Comparison of ENCODE assay signal across 35 cellular contexts in the genomic region with DNA sequence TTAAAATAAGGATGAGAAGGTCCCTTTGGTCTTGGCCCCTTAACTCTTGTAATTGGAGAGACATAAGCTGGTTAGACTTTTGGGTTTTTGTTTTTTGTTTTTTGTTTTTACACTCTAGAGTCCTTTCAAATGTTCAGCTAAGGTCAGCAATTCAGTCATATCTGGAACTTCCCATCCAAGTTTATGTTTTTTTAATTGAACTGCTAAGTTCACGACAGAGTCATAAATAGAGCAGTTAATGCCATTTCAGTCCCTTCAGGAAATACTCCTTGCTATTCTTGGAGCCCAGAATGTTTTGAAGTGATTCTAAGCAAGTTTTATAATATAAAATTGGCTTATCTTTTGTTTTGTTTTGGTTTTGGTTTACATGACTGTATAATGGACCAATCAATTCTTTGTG.
"Had no signal": no experiment of that assay in that cellular context is flagged by ENCODE, and none has a peak within 500 bp of the region (broad histone marks: within the 10 kb centered on the region; RNA-seq: fewer than 3 reads in every experiment).

No MANE protein-coding gene starts in this region.

- H3K27me3 ChIP-seq: body of pancreas, brain microvascular endothelial cell, breast epithelium had no signal

- H3K27me3 Mint-ChIP-seq: activated B cell treated with CpG ODN at 0.5 μM for 24 hours; activated CD4-positive, alpha-beta memory T cell treated with anti-CD3 and anti-CD28 coated beads for 36 hours; activated CD4-positive, alpha-beta T cell treated with anti-CD3 and anti-CD28 coated beads, Interleukin-2, amount 10 ng/mL, durations not matched to agents 24 days and 14 days; activated CD8-positive, alpha-beta T cell treated with anti-CD3 and anti-CD28 coated beads for 36 hours; activated naive CD4-positive, alpha-beta T cell treated with anti-CD3 and anti-CD28 coated beads, Interleukin-2, amount 10 ng/mL, durations not matched to agents 7 days and 5 days; activated naive CD4-positive, alpha-beta T cell treated with anti-CD3 and anti-CD28 coated beads, Interleukin-2, amount 50 U/mL, for 24 hours; activated naive CD8-positive, alpha-beta T cell; activated naive CD8-positive, alpha-beta T cell treated with anti-CD3 and anti-CD28 coated beads, Interleukin-2, amount 10 ng/mL, durations not matched to agents 7 days and 5 days; activated naive CD8-positive, alpha-beta T cell treated with anti-CD3 and anti-CD28 coated beads, Interleukin-2, amount 50 U/mL, for 24 hours had no signal

- H3K36me3 Mint-ChIP-seq: activated CD4-positive, alpha-beta memory T cell treated with anti-CD3 and anti-CD28 coated beads for 36 hours; activated naive CD4-positive, alpha-beta T cell treated with anti-CD3 and anti-CD28 coated beads, Interleukin-2, amount 10 ng/mL, durations not matched to agents 7 days and 5 days; activated naive CD4-positive, alpha-beta T cell treated with anti-CD3 and anti-CD28 coated beads, Interleukin-2, amount 50 U/mL, for 24 hours; activated naive CD8-positive, alpha-beta T cell; activated naive CD8-positive, alpha-beta T cell treated with anti-CD3 and anti-CD28 coated beads, Interleukin-2, amount 10 ng/mL, durations not matched to agents 7 days and 5 days had no signal

- H3K9me3 Mint-ChIP-seq: activated naive CD4-positive, alpha-beta T cell treated with anti-CD3 and anti-CD28 coated beads, Interleukin-2, amount 10 ng/mL, durations not matched to agents 7 days and 5 days; T-helper 2 cell treated with Interferon-gamma antibody and Interleukin-4, amounts not matched to agents 5 μg/mL and 100 μg/mL, for 36 hours had no signal

- DNase-seq: activated B cell treated with CpG ODN at 0.5 μM for 24 hours; activated CD4-positive, alpha-beta memory T cell treated with anti-CD3 and anti-CD28 coated beads for 36 hours; activated CD4-positive, alpha-beta T cell treated with anti-CD3 and anti-CD28 coated beads for 4 hours; activated CD4-positive, alpha-beta T cell treated with anti-CD3 and anti-CD28 coated beads, Interleukin-2, amount 10 ng/mL, durations not matched to agents 24 days and 14 days; activated CD4-positive, alpha-beta T cell treated with anti-CD3 and anti-CD28 coated beads, Interleukin-2, amount 50 U/mL, for 1 hour; activated CD4-positive, alpha-beta T cell treated with anti-CD3 and anti-CD28 coated beads, Interleukin-2, amount 50 U/mL, for 4 hours; activated CD4-positive, CD25-positive, alpha-beta regulatory T cell treated with anti-CD3 and anti-CD28 coated beads, Interleukin-2, amount 50 U/mL, for 72 hours; activated CD8-positive, alpha-beta memory T cell treated with anti-CD3 and anti-CD28 coated beads, Interleukin-2, amount 50 U/mL, for 4 hours; activated CD8-positive, alpha-beta T cell treated with anti-CD3 and anti-CD28 coated beads for 36 hours; activated effector memory CD4-positive, alpha-beta T cell treated with Interleukin-2 at 50 U/mL for 16 hours; activated gamma-delta T cell; activated naive CD4-positive, alpha-beta T cell treated with anti-CD3 and anti-CD28 coated beads, Interleukin-2, amount 10 ng/mL, durations not matched to agents 7 days and 5 days; activated naive CD4-positive, alpha-beta T cell treated with Interleukin-2 at 50 U/mL for 16 hours; activated naive CD8-positive, alpha-beta T cell treated with anti-CD3 and anti-CD28 coated beads, Interleukin-2, amount 10 ng/mL, durations not matched to agents 7 days and 5 days; activated naive CD8-positive, alpha-beta T cell treated with anti-CD3 and anti-CD28 coated beads, Interleukin-2, amount 50 U/mL, for 24 hours; activated T-cell treated with anti-CD3 and anti-CD28 coated beads for 4 hours; activated T-cell treated with anti-CD3 and anti-CD28 coated beads, Interleukin-2, amount 50 U/mL, for 1 hour; activated T-cell treated with anti-CD3 and anti-CD28 coated beads, Interleukin-2, amount 50 U/mL, for 48 hours; aorta; body of pancreas; brain microvascular endothelial cell; central memory CD4-positive, alpha-beta T cell; SW 1271; T-helper 1 cell; T-helper 2 cell; T-helper 9 cell had no signal

- H3K27ac Mint-ChIP-seq: activated B cell treated with CpG ODN at 0.5 μM for 24 hours; activated CD4-positive, alpha-beta memory T cell treated with anti-CD3 and anti-CD28 coated beads for 36 hours; activated CD4-positive, alpha-beta T cell treated with anti-CD3 and anti-CD28 coated beads, Interleukin-2, amount 10 ng/mL, durations not matched to agents 24 days and 14 days; activated CD8-positive, alpha-beta T cell treated with anti-CD3 and anti-CD28 coated beads for 36 hours; activated naive CD4-positive, alpha-beta T cell treated with anti-CD3 and anti-CD28 coated beads, Interleukin-2, amount 10 ng/mL, durations not matched to agents 7 days and 5 days; activated naive CD4-positive, alpha-beta T cell treated with anti-CD3 and anti-CD28 coated beads, Interleukin-2, amount 50 U/mL, for 24 hours; activated naive CD8-positive, alpha-beta T cell; activated naive CD8-positive, alpha-beta T cell treated with anti-CD3 and anti-CD28 coated beads, Interleukin-2, amount 10 ng/mL, durations not matched to agents 7 days and 5 days; activated naive CD8-positive, alpha-beta T cell treated with anti-CD3 and anti-CD28 coated beads, Interleukin-2, amount 50 U/mL, for 24 hours; activated T-helper 2 cell treated with anti-CD3 and anti-CD28 coated beads, Interferon-gamma antibody, Interleukin-2, Interleukin-4, amounts not matched to agents 10 μg/mL and 5 μg/mL and 100 μg/mL, durations not matched to agents 14 hours and 24 hours and 36 hours; T-helper 1 cell treated with Interleukin-12 subunit alpha and Interleukin-12 subunit beta and Interleukin-4 antibody, amounts not matched to agents 30 μg/mL and 1 μg/mL, for 36 hours; T-helper 2 cell treated with Interferon-gamma antibody and Interleukin-4, amounts not matched to agents 5 μg/mL and 100 μg/mL, for 36 hours had no signal

- H3K4me3 Mint-ChIP-seq: activated B cell treated with CpG ODN at 0.5 μM for 24 hours; activated CD4-positive, alpha-beta memory T cell treated with anti-CD3 and anti-CD28 coated beads for 36 hours; activated CD4-positive, alpha-beta T cell treated with anti-CD3 and anti-CD28 coated beads, Interleukin-2, amount 10 ng/mL, durations not matched to agents 24 days and 14 days; activated CD8-positive, alpha-beta T cell treated with anti-CD3 and anti-CD28 coated beads for 36 hours; activated naive CD4-positive, alpha-beta T cell treated with anti-CD3 and anti-CD28 coated beads, Interleukin-2, amount 10 ng/mL, durations not matched to agents 7 days and 5 days; activated naive CD4-positive, alpha-beta T cell treated with anti-CD3 and anti-CD28 coated beads, Interleukin-2, amount 50 U/mL, for 24 hours; activated naive CD8-positive, alpha-beta T cell; activated naive CD8-positive, alpha-beta T cell treated with anti-CD3 and anti-CD28 coated beads, Interleukin-2, amount 10 ng/mL, durations not matched to agents 7 days and 5 days; activated naive CD8-positive, alpha-beta T cell treated with anti-CD3 and anti-CD28 coated beads, Interleukin-2, amount 50 U/mL, for 24 hours; T-helper 1 cell treated with Interleukin-12 subunit alpha and Interleukin-12 subunit beta and Interleukin-4 antibody, amounts not matched to agents 30 μg/mL and 1 μg/mL, for 36 hours; T-helper 2 cell treated with Interferon-gamma antibody and Interleukin-4, amounts not matched to agents 5 μg/mL and 100 μg/mL, for 36 hours had no signal

- ATAC-seq: activated CD8-positive, alpha-beta T cell treated with anti-CD3 and anti-CD28 coated beads for 36 hours; activated naive CD8-positive, alpha-beta T cell treated with anti-CD3 and anti-CD28 coated beads, Interleukin-2, amount 50 U/mL, for 24 hours; body of pancreas had no signal

- H3K4me1 ChIP-seq: body of pancreas, breast epithelium had no signal

- H3K4me3 ChIP-seq: body of pancreas, breast epithelium had no signal

- H3K36me3 ChIP-seq: brain microvascular endothelial cell, breast epithelium had no signal

- FAIRE-seq: astrocyte, TTC549 had no signal

- H3K4me1 Mint-ChIP-seq: activated B cell treated with CpG ODN at 0.5 μM for 24 hours; activated CD4-positive, alpha-beta T cell treated with anti-CD3 and anti-CD28 coated beads, Interleukin-2, amount 10 ng/mL, durations not matched to agents 24 days and 14 days; activated naive CD4-positive, alpha-beta T cell treated with anti-CD3 and anti-CD28 coated beads, Interleukin-2, amount 10 ng/mL, durations not matched to agents 7 days and 5 days; activated naive CD4-positive, alpha-beta T cell treated with anti-CD3 and anti-CD28 coated beads, Interleukin-2, amount 50 U/mL, for 24 hours; activated naive CD8-positive, alpha-beta T cell treated with anti-CD3 and anti-CD28 coated beads, Interleukin-2, amount 10 ng/mL, durations not matched to agents 7 days and 5 days; activated naive CD8-positive, alpha-beta T cell treated with anti-CD3 and anti-CD28 coated beads, Interleukin-2, amount 50 U/mL, for 24 hours had no signal

- H3K9me3 ChIP-seq: body of pancreas, breast epithelium had no signal

- H3K27ac ChIP-seq: body of pancreas, brain microvascular endothelial cell, breast epithelium, VCaP had no signal
